ENCODE assay signal across 7 cellular contexts in the genomic region with DNA sequence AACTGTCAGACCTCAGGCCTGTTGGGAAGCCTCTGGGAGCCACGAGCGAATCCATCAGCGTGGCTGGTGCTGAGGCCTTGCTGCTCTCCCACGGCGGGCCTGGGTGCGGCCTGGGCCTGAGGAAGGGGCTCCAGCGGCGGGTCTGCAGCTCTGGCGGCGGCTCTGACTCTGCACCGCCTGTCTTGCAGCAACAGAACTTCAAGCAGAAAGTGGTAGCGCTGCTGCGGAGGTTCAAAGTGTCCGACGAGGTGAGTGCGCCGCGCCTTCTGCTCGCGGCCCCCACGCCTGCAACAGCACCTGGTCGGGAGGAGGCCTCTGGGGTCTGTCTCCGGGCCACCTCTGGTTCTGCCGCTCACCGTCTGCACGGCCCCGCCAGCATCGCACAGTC. TPM values are rescaled to one million over a fixed set of nuclear protein-coding genes. Genes with fewer than 3 reads are reported as not detected.
"Had no signal": no experiment of that assay in that cellular context is flagged by ENCODE, and none has a peak within 500 bp of the region (broad histone marks: within the 10 kb centered on the region; RNA-seq: fewer than 3 reads in every experiment).

No MANE protein-coding gene starts in this region.

- H3K4me3 Mint-ChIP-seq: IgD-negative memory B cell had no signal

- ATAC-seq: HepG2, K562 had no signal

- H3K36me3 Mint-ChIP-seq: IgD-negative memory B cell had no signal

- H3K9me3 Mint-ChIP-seq: IgD-negative memory B cell had no signal

- H3K27ac Mint-ChIP-seq: IgD-negative memory B cell had no signal

- H3K27ac ChIP-seq: HL-60 had no signal

- DNase-seq: IMR-90 had no signal

- H3K4me3 ChIP-seq: K562 had no signal

RNA-seq across cellular contexts. Expression of a gene that starts 28.7 kb away (rescaled TPM):
- total RNA-seq: HT-29, HT1080 had no signal
